20 cellular contexts compared by ENCODE assay signal in the genomic region with DNA sequence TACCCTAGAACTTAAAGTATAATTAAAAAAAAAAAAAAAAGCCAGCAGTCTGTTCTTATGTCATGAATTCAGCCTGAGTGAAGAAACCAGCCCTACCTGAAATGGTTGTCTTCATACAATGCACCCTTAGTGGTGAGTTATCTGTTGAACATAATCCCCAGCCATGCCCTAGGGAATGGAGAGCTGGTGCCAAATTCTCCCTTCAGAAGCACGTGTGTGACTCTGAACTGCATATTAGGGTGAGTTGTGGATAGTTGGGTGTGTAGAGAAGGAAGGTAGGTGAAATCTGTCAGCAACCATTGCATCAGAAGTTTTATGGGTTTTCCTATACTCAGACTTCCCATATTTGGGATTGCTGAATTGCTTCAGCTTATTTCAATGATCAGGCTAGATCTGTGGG. TPM values are rescaled to one million over a fixed set of nuclear protein-coding genes. Genes with fewer than 3 reads are reported as not detected.
A peak's percentile ranks its signal among the peaks of the same experiment; 100 is the strongest.
DNase-seq lines count a peak whose midpoint lies in the region; ATAC-seq, FAIRE-seq and TF ChIP-seq lines count a peak whose summit lies in the region.
"Had no signal": no experiment of that assay in that cellular context is flagged by ENCODE, and none has a peak within 500 bp of the region (broad histone marks: within the 10 kb centered on the region; RNA-seq: fewer than 3 reads in every experiment).

No MANE protein-coding gene starts in this region.

- intact Hi-C loops in MCF 10A (cut with micrococcal nuclease), result loop anchor here (5.0 to 10.0 kb wide), 3 partner anchors 192 to 363 kb away; no protein-coding TSS in a partner anchor
- intact Hi-C loops in left lung (cut with DNase I), result no loop called here

- H3K36me3 ChIP-seq in keratinocyte (ENCODE audit: control insufficient read depth in 2 of 2, extremely low read depth in 1 of 2, insufficient read depth in 2 of 2, low read length in 2 of 2), result no peaks in the 10 kb centered on the region
- H3K36me3 ChIP-seq in left lung, result no peaks in the 10 kb centered on the region
- H3K36me3 ChIP-seq: BLaER1, HAP-1 had no signal

- dilution Hi-C loops in keratinocyte (cut with MboI; ENCODE audit: extremely low pct_ligation_motif_present, low sequenced_read_pairs), result no loop called here

- DNase-seq in RWPE1 (ENCODE audit: low spot score) (peak; percentile 23), MCF 10A (ENCODE audit: unreplicated experiment) (peak; percentile 89), epithelial cell of prostate (ENCODE audit: low read depth, low spot score) (peak; percentile 63), keratinocyte (ENCODE audit: low read depth, low spot score) (no peak), DMS153 (lab: John Stamatoyannopoulos, UW) (no peak), left lung (no peak)
- DNase-seq: 8988T; CD4-positive, alpha-beta memory T cell; DMS53; DND-41; EL had no signal

- H4K20me1 ChIP-seq in keratinocyte (ENCODE audit: control insufficient read depth, extremely low read depth, insufficient read depth, low read length), result no peaks in the 10 kb centered on the region
- H4K20me1 ChIP-seq: BLaER1 had no signal

- no peak overlapping the region for H3K27ac ChIP-seq in RWPE1
- peak overlapping the region; percentile 50 for H3K27ac ChIP-seq in epithelial cell of prostate
- peak overlapping the region; percentile 36 for H3K27ac ChIP-seq in keratinocyte (ENCODE audit: control insufficient read depth, insufficient read depth, low read length)
- H3K27ac ChIP-seq in left lung, result no peak overlapping the region
- H3K27ac ChIP-seq: BLaER1 had no signal

- no peaks in the 10 kb centered on the region for H3K9me3 Mint-ChIP-seq in MCF 10A (ENCODE audit: unreplicated experiment)

- H3K27ac Mint-ChIP-seq in MCF 10A (ENCODE audit: low read depth, unreplicated experiment), result peak overlapping the region; percentile 82
- H3K27ac Mint-ChIP-seq: CD14-positive monocyte; CD4-positive, alpha-beta memory T cell had no signal

- H3K4me3 Mint-ChIP-seq in MCF 10A (ENCODE audit: unreplicated experiment), result no peak overlapping the region
- H3K4me3 Mint-ChIP-seq: CD14-positive monocyte; CD4-positive, alpha-beta memory T cell had no signal

- CTCF ChIA-PET in RWPE1 (lab: Yijun Ruan, JAX) (interaction anchor here (0.6 kb wide), 1 partner anchor 40 kb away, joined by 3 read pairs; no protein-coding TSS in a partner anchor), MCF 10A (lab: Yijun Ruan, JAX) (interaction anchor here (0.5 to 2.7 kb wide), 12 partner anchors 73 to 755 kb away, joined by 3 to 8 read pairs (median 3); no protein-coding TSS in a partner anchor)

- H3K27me3 ChIP-seq in keratinocyte (ENCODE audit: control insufficient read depth, extremely low read depth, insufficient read depth, low read length) (no peaks in the 10 kb centered on the region), left lung (no peaks in the 10 kb centered on the region)
- H3K27me3 ChIP-seq: BLaER1 had no signal

- peaks cover 57% of the 10 kb centered on the region for H3K4me1 ChIP-seq in keratinocyte (ENCODE audit: control insufficient read depth, extremely low read depth, insufficient read depth, low read length)
- H3K4me1 ChIP-seq in left lung, result no peaks in the 10 kb centered on the region
- H3K4me1 ChIP-seq: BLaER1, HAP-1 had no signal

- FAIRE-seq in keratinocyte (lab: Jason Lieb, UNC), result no peak
- FAIRE-seq: GM12878 had no signal

- BruUV-seq in MCF 10A (replicated peaks; lab: Mats Ljungman, UMichigan), result no TSS peak

- ATAC-seq in HG03469 (IDR thresholded peaks at IDR 0.05; ENCODE audit: unreplicated experiment), result no peak
- no peak for ATAC-seq in GM19324 (IDR thresholded peaks at IDR 0.05; ENCODE audit: low FRiP score, unreplicated experiment)
- no peak for ATAC-seq in left lung
- ATAC-seq: GM12878 had no signal

- POLR2A ChIA-PET in RWPE1 (lab: Yijun Ruan, JAX; ENCODE audit: low non-redundant PET) (no interaction called here), MCF 10A (lab: Yijun Ruan, JAX) (interaction anchor here (0.6 to 8.1 kb wide), 32 partner anchors 10 to 363 kb away, joined by 3 to 90 read pairs (median 5); no protein-coding TSS in a partner anchor)

- H3K79me2 ChIP-seq in keratinocyte (ENCODE audit: control insufficient read depth, insufficient read depth, low read length), result no peaks in the 10 kb centered on the region

- no peaks in the 10 kb centered on the region for H3K9me1 ChIP-seq in keratinocyte (ENCODE audit: control insufficient read depth, extremely low read depth, insufficient read depth, low read length)

- TF ChIP-seq CTCF in RWPE1 (conservative IDR thresholded peaks at IDR 0.05; ENCODE audit: low read depth) (no peak), MCF 10A (IDR thresholded peaks at IDR 0.05; ENCODE audit: unreplicated experiment) (no peak), keratinocyte (optimal IDR thresholded peaks at IDR 0.05 in 1 of 3, IDR thresholded peaks at IDR 0.05 in 1 of 3, conservative IDR thresholded peaks at IDR 0.05 in 1 of 3; ENCODE audit: extremely low read depth in 1 of 3, insufficient read depth in 2 of 3, low read length in 3 of 3) (no peak), left lung (IDR thresholded peaks at IDR 0.05) (no peak)

- peaks cover 48% of the 10 kb centered on the region for H3K4me1 Mint-ChIP-seq in MCF 10A (ENCODE audit: insufficient read depth, unreplicated experiment)
- H3K4me1 Mint-ChIP-seq: CD14-positive monocyte; CD4-positive, alpha-beta memory T cell had no signal

- H2AFZ ChIP-seq in keratinocyte (ENCODE audit: control insufficient read depth, low read length), result no peak overlapping the region

- H3K9me3 ChIP-seq in keratinocyte (ENCODE audit: control insufficient read depth, low read depth, low read length) (no peaks in the 10 kb centered on the region), left lung (no peaks in the 10 kb centered on the region)
- H3K9me3 ChIP-seq: BLaER1, HAP-1 had no signal

- H3K27me3 Mint-ChIP-seq in MCF 10A (ENCODE audit: insufficient read depth, unreplicated experiment), result no peaks in the 10 kb centered on the region

- H3K4me3 ChIP-seq in keratinocyte (ENCODE audit: control insufficient read depth in 2 of 3, extremely low read depth in 1 of 3, insufficient read depth in 2 of 3, low read depth in 1 of 3, low read length in 3 of 3) (no peak overlapping the region), left lung (no peak overlapping the region)
- H3K4me3 ChIP-seq: BLaER1, GM12878, HAP-1 had no signal

- H3K36me3 Mint-ChIP-seq in MCF 10A (ENCODE audit: insufficient read depth, unreplicated experiment), result no peaks in the 10 kb centered on the region
- H3K36me3 Mint-ChIP-seq: CD14-positive monocyte; CD4-positive, alpha-beta memory T cell had no signal

- no peak overlapping the region for H3K9ac ChIP-seq in keratinocyte (ENCODE audit: control insufficient read depth, extremely low read depth, insufficient read depth, low read length)
- H3K9ac ChIP-seq: BLaER1 had no signal

- peak overlapping the region; percentile 18 for H3K4me2 ChIP-seq in keratinocyte (ENCODE audit: control insufficient read depth, extremely low read depth, insufficient read depth, low read depth, low read length)
- H3K4me2 ChIP-seq: BLaER1 had no signal

RNA-seq across cellular contexts. Expression of a gene that starts 46.6 kb away (rescaled TPM):
- 26.5 and 41.9 TPM in 2 replicates for total RNA-seq in MCF 10A (2022)
- polyA plus RNA-seq in keratinocyte, result 183 to 225 TPM (median 214 TPM) in 3 replicates
- polyA plus RNA-seq in keratinocyte (2011; ENCODE audit: low read depth), result 74.0 TPM
- 147 and 150 TPM in 2 replicates for polyA plus RNA-seq in keratinocyte (2011; cell fraction: cytosol; rRNA removed)
- polyA plus RNA-seq in keratinocyte (2011; cell fraction: nucleus; rRNA removed), result 205 and 240 TPM in 2 replicates
- 79.1 and 146 TPM in 2 replicates for polyA plus RNA-seq in keratinocyte (2012; ENCODE audit: low replicate concordance)
- polyA minus RNA-seq in keratinocyte, result 366 to 406 TPM (median 369 TPM) in 3 replicates
- 257 TPM for polyA minus RNA-seq in keratinocyte (2011; cell fraction: cytosol; rRNA and poly(A)+ RNA removed)
- 251 and 386 TPM in 2 replicates for polyA minus RNA-seq in keratinocyte (2011; cell fraction: nucleus; rRNA and poly(A)+ RNA removed)
- total RNA-seq in left lung, result 1 to 10 TPM; 1.7 to 2.7 TPM
- total RNA-seq: G401, HT-29 had no signal
- polyA plus RNA-seq: AG04450, CD14-positive monocyte had no signal

Comparison
In these comparisons a context has a peak if more than half of its experiments do, and no peak if none do; other contexts are left out.
1. DNase-seq: peak in RWPE1 (single experiment), MCF 10A (single experiment) and epithelial cell of prostate (single experiment); none in keratinocyte (single experiment), DMS153 (single experiment) and left lung (0 of 2).
2. H3K27ac ChIP-seq: peak in epithelial cell of prostate (single experiment) and keratinocyte (single experiment); none in RWPE1 (single experiment) and left lung (0 of 2).